ENCODE assay signal across 13 cellular contexts in the genomic region with DNA sequence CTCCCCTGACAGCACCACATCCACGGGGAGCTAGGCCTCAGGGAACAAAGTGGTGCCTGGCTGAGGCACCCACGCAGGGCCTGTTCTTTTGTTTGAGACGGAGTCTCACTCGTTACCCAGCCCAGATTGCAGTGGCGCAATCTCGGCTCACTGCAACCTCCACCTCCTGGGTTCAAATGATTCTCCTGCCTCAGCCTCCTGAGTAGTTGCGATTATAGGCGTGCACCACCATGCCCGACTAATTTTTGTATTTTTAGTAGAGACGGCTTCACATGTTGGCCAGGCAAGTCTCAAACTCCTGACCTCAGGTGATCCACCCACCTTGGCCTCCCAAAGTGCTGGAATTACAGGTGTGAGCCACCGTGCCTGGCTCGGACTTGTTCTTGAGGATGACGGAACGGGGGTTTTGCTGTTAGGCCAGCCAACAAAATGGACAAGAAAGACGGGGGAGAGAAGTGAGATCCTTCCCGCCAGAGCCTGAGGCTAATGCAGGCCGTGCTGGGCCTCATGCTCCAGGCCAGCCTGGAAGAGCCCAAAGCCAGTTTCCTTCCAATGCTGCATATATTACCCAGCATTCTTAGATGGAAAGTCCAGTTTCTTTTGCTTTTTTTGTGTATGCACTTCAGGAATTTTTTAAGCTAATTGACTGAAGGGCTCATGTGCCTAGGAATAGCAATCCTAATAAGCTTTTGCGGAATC. TPM values are rescaled to one million over a fixed set of nuclear protein-coding genes. Genes with fewer than 3 reads are reported as not detected.
DNase-seq lines count a peak whose midpoint lies in the region; ATAC-seq and TF ChIP-seq lines count a peak whose summit lies in the region.
"Had no signal": no experiment of that assay in that cellular context is flagged by ENCODE, and none has a peak within 500 bp of the region (broad histone marks: within the 10 kb centered on the region; RNA-seq: fewer than 3 reads in every experiment).

No MANE protein-coding gene starts in this region.

- peaks cover 18% of the 10 kb centered on the region for H3K27me3 Mint-ChIP-seq in GM23338 (ENCODE audit: insufficient read depth, low read depth, poor library complexity)

- H3K9me2 ChIP-seq in GM23338 (ENCODE audit: insufficient read depth): no peaks in the 10 kb centered on the region

- POLR2A ChIA-PET in A673 (lab: Charles Lee; ENCODE audit: low non-redundant PET): interaction anchor here (0.6 kb wide), 1 partner anchor 626 kb away, joined by 9 read pairs; no protein-coding TSS in a partner anchor

- BruUV-seq in A673 (replicated peaks; lab: Mats Ljungman, UMichigan): no TSS peak

- H3K4me1 ChIP-seq in A673 (ENCODE audit: insufficient read depth, low read length, poor library complexity, severe bottlenecking): peaks cover 16% of the 10 kb centered on the region
- H3K4me1 ChIP-seq in GM23338 (ENCODE audit: insufficient read depth): peaks cover 32% of the 10 kb centered on the region
- H3K4me1 ChIP-seq in adrenal gland (replicated peaks in 1 of 2): peaks cover 0 to 5% of the 10 kb centered on the region in 2 donors
- peaks cover 12% of the 10 kb centered on the region in 2 donors for H3K4me1 ChIP-seq in mucosa of rectum (ENCODE audit: control insufficient read depth in 2 of 2, insufficient read depth in 2 of 2, low read length in 2 of 2)
- H3K4me1 ChIP-seq: foreskin keratinocyte had no signal

- no peaks in the 10 kb centered on the region for H3K36me3 Mint-ChIP-seq in GM23338 (ENCODE audit: low read depth)

- DNase-seq in A673 (ENCODE audit: low spot score) (no peak), GM23338 (ENCODE audit: low spot score) (no peak), adrenal gland (no peak), NCI-H510A treated with DMSO at 0.1 percent for 48 hours (lab: John Stamatoyannopoulos, UW) (no peak), MG63 (no peak), cerebellar nuclear complex (lab: John Stamatoyannopoulos, UW) (no peak)
- DNase-seq: NCI-H2227 treated with DMSO at 0.1 percent for 48 hours had no signal

- CTCF ChIA-PET in A673 (lab: Charles Lee): interaction anchor here (1.1 kb wide), 1 partner anchor 55 kb away, joined by 4 read pairs; no protein-coding TSS in a partner anchor

- H3K27ac ChIP-seq in A673 (ENCODE audit: low read depth, low read length, poor library complexity, severe bottlenecking) (peak overlapping the region; percentile 51), GM23338 (ENCODE audit: low read depth) (peak overlapping the region; percentile 88), adrenal gland (peak overlapping the region in 3 of 5 donors; percentile 33 to 74 (median 34)), mucosa of rectum (ENCODE audit: low read depth in 2 of 2, low read length in 2 of 2) (peak overlapping the region; percentile 87)
- H3K27ac ChIP-seq: foreskin keratinocyte, KMS-11, SJSA1 had no signal

- intact Hi-C loops in A673 (cut with micrococcal nuclease; ENCODE audit: unreplicated experiment): no loop called here
- intact Hi-C loops in adrenal gland (cut with DNase I): no loop called here

- 89 to 94% (median 92%) methylated on average over 18 of the region's 18 CpGs for WGBS in adrenal gland, 4 donors

- no peaks in the 10 kb centered on the region for H3K79me2 ChIP-seq in GM23338 (replicated peaks; ENCODE audit: insufficient read depth)

- peak overlapping the region; percentile 74 for H3K9ac ChIP-seq in mucosa of rectum (ENCODE audit: low read depth in 1 of 2, low read length in 2 of 2)
- H3K9ac ChIP-seq: KMS-11 had no signal

- H3K4me3 ChIP-seq in A673 (ENCODE audit: low read depth, low read length, poor library complexity, severe bottlenecking) (peak overlapping the region; percentile 3), GM23338 (peak overlapping the region; percentile 35; the same call in 1 of the 2 replicates), adrenal gland (no peak overlapping the region), mucosa of rectum (ENCODE audit: low read length in 2 of 2) (peak overlapping the region; percentile 69 to 76), MG63 (no peak overlapping the region)
- H3K4me3 ChIP-seq: mucosa of descending colon, SJSA1 had no signal

- TF ChIP-seq CTCF in A673 (conservative IDR thresholded peaks at IDR 0.05; ENCODE audit: low read depth, low read length) (no peak), GM23338 (conservative IDR thresholded peaks at IDR 0.05; ENCODE audit: low read depth in 2 of 2) (no peak), adrenal gland (IDR thresholded peaks at IDR 0.05) (no peak)

- H3K4me1 Mint-ChIP-seq in GM23338: peaks cover 43% of the 10 kb centered on the region

- H3F3A ChIP-seq in GM23338 (replicated peaks; ENCODE audit: low read depth): peaks cover 19% of the 10 kb centered on the region; the same call in 1 of the 2 replicates

- peak overlapping the region; percentile 69 for H3K4me2 ChIP-seq in GM23338
- H3K4me2 ChIP-seq: KMS-11 had no signal

- H3K36me3 ChIP-seq in A673 (ENCODE audit: insufficient read depth, low read length, poor library complexity, severe bottlenecking): no peaks in the 10 kb centered on the region
- no peaks in the 10 kb centered on the region for H3K36me3 ChIP-seq in GM23338 (ENCODE audit: insufficient read depth)
- no peaks in the 10 kb centered on the region for H3K36me3 ChIP-seq in adrenal gland (replicated peaks in 1 of 2)
- H3K36me3 ChIP-seq in mucosa of rectum (ENCODE audit: control insufficient read depth in 2 of 2, insufficient read depth in 2 of 2, low read length in 2 of 2): no peaks in the 10 kb centered on the region
- no peaks in the 10 kb centered on the region for H3K36me3 ChIP-seq in MG63
- H3K36me3 ChIP-seq: SJSA1 had no signal

- no peaks in the 10 kb centered on the region for H3K9me3 Mint-ChIP-seq in GM23338

- H4K20me1 ChIP-seq in GM23338 (replicated peaks; ENCODE audit: insufficient read depth): no peaks in the 10 kb centered on the region

- peak overlapping the region; percentile 0; the same call in 1 of the 2 replicates for H2AFZ ChIP-seq in GM23338

- H3K27me3 ChIP-seq in A673 (replicated peaks; ENCODE audit: insufficient read depth, low read depth, low read length, poor library complexity): no peaks in the 10 kb centered on the region
- no peaks in the 10 kb centered on the region for H3K27me3 ChIP-seq in GM23338 (ENCODE audit: insufficient read depth)
- no peaks in the 10 kb centered on the region for H3K27me3 ChIP-seq in adrenal gland
- H3K27me3 ChIP-seq in mucosa of rectum (ENCODE audit: control insufficient read depth in 2 of 2, insufficient read depth in 2 of 2, low read length in 2 of 2): no peaks in the 10 kb centered on the region
- H3K27me3 ChIP-seq in MG63: no peaks in the 10 kb centered on the region
- H3K27me3 ChIP-seq: foreskin keratinocyte, SJSA1 had no signal

- no peak for ATAC-seq in GM23338
- ATAC-seq in HG03520 (IDR thresholded peaks at IDR 0.05; ENCODE audit: unreplicated experiment): no peak

- H3K4me3 Mint-ChIP-seq in GM23338: no peak overlapping the region; the same call in 2 of the 3 replicates

- peak overlapping the region; percentile 90 for H3K27ac Mint-ChIP-seq in GM23338

- no peak for TF ChIP-seq POLR2A in adrenal gland (IDR thresholded peaks at IDR 0.05)

- H3K9me3 ChIP-seq in A673 (ENCODE audit: low read depth, low read length, poor library complexity, severe bottlenecking) (no peaks in the 10 kb centered on the region), adrenal gland (replicated peaks in 1 of 3) (no peaks in the 10 kb centered on the region), mucosa of rectum (ENCODE audit: control insufficient read depth in 2 of 2, low read length in 2 of 2) (no peaks in the 10 kb centered on the region), MG63 (no peaks in the 10 kb centered on the region)
- H3K9me3 ChIP-seq: mucosa of descending colon, SJSA1 had no signal

TF ChIP-seq in GM23338, 12 proteins besides CTCF, POLR2A, EP300 and RAD21 (continues in another document):
- TF ChIP-seq, protein P1, sequence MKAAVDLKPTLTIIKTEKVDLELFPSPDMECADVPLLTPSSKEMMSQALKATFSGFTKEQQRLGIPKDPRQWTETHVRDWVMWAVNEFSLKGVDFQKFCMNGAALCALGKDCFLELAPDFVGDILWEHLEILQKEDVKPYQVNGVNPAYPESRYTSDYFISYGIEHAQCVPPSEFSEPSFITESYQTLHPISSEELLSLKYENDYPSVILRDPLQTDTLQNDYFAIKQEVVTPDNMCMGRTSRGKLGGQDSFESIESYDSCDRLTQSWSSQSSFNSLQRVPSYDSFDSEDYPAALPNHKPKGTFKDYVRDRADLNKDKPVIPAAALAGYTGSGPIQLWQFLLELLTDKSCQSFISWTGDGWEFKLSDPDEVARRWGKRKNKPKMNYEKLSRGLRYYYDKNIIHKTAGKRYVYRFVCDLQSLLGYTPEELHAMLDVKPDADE (IDR thresholded peaks at IDR 0.05): no peak
- TF ChIP-seq ZNF331 (CRISPR knock-in tag; IDR thresholded peaks at IDR 0.05; ENCODE audit: low read depth) (no peak), EZH2 (IDR thresholded peaks at IDR 0.05; ENCODE audit: low read depth, unreplicated experiment) (no peak), JUNB (IDR thresholded peaks at IDR 0.05; ENCODE audit: unreplicated experiment) (no peak), CREB1 (CRISPR knock-in tag; IDR thresholded peaks at IDR 0.05; ENCODE audit: low read depth) (no peak), NANOG (IDR thresholded peaks at IDR 0.05; ENCODE audit: borderline replicate concordance) (no peak)

RNA-seq across cellular contexts. Expression of a gene that starts 28.1 kb away (rescaled TPM):
- 59.0 and 63.4 TPM in 2 replicates for total RNA-seq in A673 (2021)
- 15.7 and 20.9 TPM in 2 replicates for total RNA-seq in GM23338 (2014; rRNA removed; shearing (Covaris generic))
- 6.3 and 7.4 TPM in 2 replicates for polyA plus RNA-seq in GM23338 (2016; fragmentation: Nextera tagmentation; extraction: Ambion mirVana)
- total RNA-seq in adrenal gland: 100 to 1,000 TPM in 1 of 8 donors, 10 to 100 TPM in 7; 38.7 to 119 (median 50.0) TPM
- polyA plus RNA-seq in adrenal gland: 10 to 100 TPM; 11.5 to 29.3 (median 24.7) TPM
- total RNA-seq in MG63 (2014; rRNA removed; shearing (Covaris generic); ENCODE audit: low replicate concordance): 14.7 and 19.3 TPM in 2 replicates

RNA-seq across cellular contexts. Expression of a gene that starts 44.0 kb away (rescaled TPM):
- total RNA-seq in A673 (2021) (1.3 and 3.8 TPM in 2 replicates), adrenal gland (10 to 100 TPM; 15.3 to 82.3 (median 27.7) TPM)
- total RNA-seq in GM23338 (2014; rRNA removed; shearing (Covaris generic)): 14.4 and 18.6 TPM in 2 replicates
- polyA plus RNA-seq in GM23338 (2016; fragmentation: Nextera tagmentation; extraction: Ambion mirVana) (2.7 and 3.1 TPM in 2 replicates), adrenal gland (10 to 100 TPM in 2 of 3 donors, 1 to 10 TPM in 1; 2.3 to 32.9 (median 19.5) TPM)
- 10.5 and 13.7 TPM in 2 replicates for total RNA-seq in MG63 (2014; rRNA removed; shearing (Covaris generic); ENCODE audit: low replicate concordance)

Comparison
In these comparisons a context has a peak if more than half of its experiments do, and no peak if none do; other contexts are left out.
1. H3K27ac ChIP-seq: peak in every context shown above with its lines; median percentile 88 in GM23338; 87 in mucosa of rectum; 51 in A673; 34 in adrenal gland.
2. H3K4me3 ChIP-seq: peak in A673 (single experiment), GM23338 (single experiment) and mucosa of rectum (2 of 2); none in adrenal gland (0 of 4) and MG63 (single experiment).